Comparison of ENCODE assay signal across 8 cellular contexts in the genomic region with DNA sequence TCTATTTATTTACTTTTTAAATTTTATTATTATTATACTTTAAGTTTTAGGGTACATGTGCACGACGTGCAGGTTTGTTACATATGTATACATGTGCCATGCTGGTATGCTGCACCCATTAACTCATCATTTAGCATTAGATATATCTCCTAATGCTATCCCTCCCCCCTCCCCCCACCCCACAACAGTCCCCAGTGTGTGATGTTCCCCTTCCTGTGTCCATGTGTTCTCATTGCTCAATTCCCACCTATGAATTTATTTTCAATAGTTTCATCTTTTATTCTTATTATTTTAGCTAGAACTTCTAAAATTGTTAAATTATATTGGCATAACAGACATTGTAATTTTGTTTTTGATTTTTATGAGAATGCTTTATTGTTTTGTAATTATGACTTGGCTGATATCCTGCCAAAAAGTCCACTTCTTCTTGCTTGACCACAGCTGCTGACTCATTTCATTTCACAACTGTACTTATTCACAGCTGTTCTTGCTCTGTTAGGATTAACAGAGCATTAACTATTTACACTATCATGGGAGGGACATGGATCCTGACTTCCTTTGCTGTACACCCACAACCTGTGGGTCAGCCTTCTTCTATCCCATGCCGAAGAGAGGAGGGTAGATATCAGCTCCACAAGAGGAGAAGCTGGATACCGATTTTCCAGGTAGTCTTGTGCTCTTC. TPM values are rescaled to one million over a fixed set of nuclear protein-coding genes. Genes with fewer than 3 reads are reported as not detected.
DNase-seq lines count a peak whose midpoint lies in the region; ATAC-seq and TF ChIP-seq lines count a peak whose summit lies in the region.
"Not testable (repeated sequence)": the region's sequence is repeated elsewhere in the genome, so short reads cannot be mapped to it uniquely, and the experiment has no call there.

No MANE protein-coding gene starts in this region.

- H3K4me1 Mint-ChIP-seq in activated CD4-positive, alpha-beta memory T cell treated with anti-CD3 and anti-CD28 coated beads, Interleukin-2, amount 10 ng/mL, durations not matched to agents 7 days and 5 days = peaks cover 42% of the 10 kb centered on the region

- peak overlapping the region; percentile 70 for H3K4me3 Mint-ChIP-seq in activated CD4-positive, alpha-beta memory T cell treated with anti-CD3 and anti-CD28 coated beads, Interleukin-2, amount 10 ng/mL, durations not matched to agents 7 days and 5 days

- CTCF ChIA-PET in activated CD4-positive, alpha-beta memory T cell treated with anti-CD3 and anti-CD28 coated beads, Interleukin-2, amount 10 ng/mL, durations not matched to agents 7 days and 5 days (lab: Charles Lee) = interaction anchor here (0.6 to 6.9 kb wide), 12 partner anchors 22 to 491 kb away, joined by 3 to 204 read pairs (median 5); a partner anchor contains a TSS

- intact Hi-C loops in stomach (cut with DNase I; ENCODE audit: low total_unique reads) = loop anchor here (10.0 kb wide), 1 partner anchor 338 kb away; a partner anchor contains a TSS

- ATAC-seq in GM21447 (IDR thresholded peaks at IDR 0.05; ENCODE audit: unreplicated experiment) (peak; percentile 86), HG03159 (IDR thresholded peaks at IDR 0.05; ENCODE audit: unreplicated experiment) (peak; percentile 89)

- TF ChIP-seq CTCF in stomach (IDR thresholded peaks at IDR 0.05) = not testable (repeated sequence)

- TF ChIP-seq EP300 in stomach (IDR thresholded peaks at IDR 0.05) = not testable (repeated sequence)

- H3K4me3 ChIP-seq in esophagus (ENCODE audit: low read depth in 1 of 2, low read length in 2 of 2) = peak overlapping the region in 1 of 2 donors; percentile 31
- H3K4me3 ChIP-seq in stomach = peak overlapping the region in 1 of 4 donors; percentile 31

- not testable (repeated sequence) for H3K36me3 Mint-ChIP-seq in activated CD4-positive, alpha-beta memory T cell treated with anti-CD3 and anti-CD28 coated beads, Interleukin-2, amount 10 ng/mL, durations not matched to agents 7 days and 5 days (ENCODE audit: low read depth)

- H3K9me3 ChIP-seq in esophagus (ENCODE audit: control insufficient read depth in 2 of 2, insufficient read depth in 1 of 2, low read depth in 1 of 2, low read length in 1 of 2); stomach: not testable (repeated sequence)

- H3K36me3 ChIP-seq in esophagus (ENCODE audit: control insufficient read depth in 2 of 2, insufficient read depth in 2 of 2, low read length in 1 of 2); stomach: not testable (repeated sequence)

- not testable (repeated sequence) for H3K9me3 Mint-ChIP-seq in activated CD4-positive, alpha-beta memory T cell treated with anti-CD3 and anti-CD28 coated beads, Interleukin-2, amount 10 ng/mL, durations not matched to agents 7 days and 5 days

- WGBS in esophagus, 2 donors = 61 to 69% methylated on average over 4 of the region's 4 CpGs
- 54 to 63% (median 58%) methylated on average over 4 of the region's 4 CpGs for WGBS in stomach, 5 donors

- POLR2A ChIA-PET in activated CD4-positive, alpha-beta memory T cell treated with anti-CD3 and anti-CD28 coated beads, Interleukin-2, amount 10 ng/mL, durations not matched to agents 7 days and 5 days (lab: Charles Lee) = interaction anchor here (0.7 to 3.9 kb wide), 19 partner anchors 12 to 492 kb away, joined by 3 to 114 read pairs (median 9); a partner anchor contains a TSS

- not testable (repeated sequence) for TF ChIP-seq POLR2A in stomach (IDR thresholded peaks at IDR 0.05)

- H3K27ac ChIP-seq in esophagus (ENCODE audit: low read depth in 2 of 2, low read length in 1 of 2) = peak overlapping the region; percentile 60 to 66
- H3K27ac ChIP-seq in stomach = peak overlapping the region; percentile 14 to 75 (median 38)

- peak overlapping the region; percentile 86 for H3K27ac Mint-ChIP-seq in activated CD4-positive, alpha-beta memory T cell treated with anti-CD3 and anti-CD28 coated beads, Interleukin-2, amount 10 ng/mL, durations not matched to agents 7 days and 5 days

- H3K27me3 Mint-ChIP-seq in activated CD4-positive, alpha-beta memory T cell treated with anti-CD3 and anti-CD28 coated beads, Interleukin-2, amount 10 ng/mL, durations not matched to agents 7 days and 5 days = not testable (repeated sequence)

- DNase-seq in GM04503 (ENCODE audit: low read depth) (peak; percentile 84), NOMO-1 (lab: John Stamatoyannopoulos, UW; ENCODE audit: unreplicated experiment in 2 of 2) (peak; percentile 55 to 90), medulla oblongata (ENCODE audit: extremely low spot score) (peak; percentile 67)
- not testable (repeated sequence) for DNase-seq in activated CD4-positive, alpha-beta memory T cell treated with anti-CD3 and anti-CD28 coated beads, Interleukin-2, amount 10 ng/mL, durations not matched to agents 7 days and 5 days; stomach

- H3K4me1 ChIP-seq in esophagus (ENCODE audit: control insufficient read depth in 2 of 2, insufficient read depth in 2 of 2, low read length in 1 of 2) = not testable (repeated sequence)
- H3K4me1 ChIP-seq in stomach = peaks cover 0 to 31% (median 9%) of the 10 kb centered on the region in 4 donors

- H3K27me3 ChIP-seq in esophagus (ENCODE audit: control insufficient read depth in 1 of 2, insufficient read depth in 2 of 2, low read length in 2 of 2); stomach: not testable (repeated sequence)

RNA-seq across cellular contexts. Expression of a gene that starts 25.5 kb away (rescaled TPM):
- total RNA-seq in activated CD4-positive, alpha-beta memory T cell treated with anti-CD3 and anti-CD28 coated beads, Interleukin-2, amount 10 ng/mL, durations not matched to agents 7 days and 5 days = 1 to 10 TPM; 6.6 to 6.9 TPM
- polyA plus RNA-seq in esophagus (1 to 10 TPM; 7.3 to 7.8 TPM), stomach (1 to 10 TPM in 1 of 3 donors, under 1 TPM in 2; 0.15 to 3.0 (median 0.68) TPM)
- 1 to 10 TPM in 2 of 5 donors, under 1 TPM in 1, not detected in 2; 0.58 to 8.4 (median 2.9) TPM for total RNA-seq in stomach
